ENCODE assay signal across 10 cellular contexts in the genomic region with DNA sequence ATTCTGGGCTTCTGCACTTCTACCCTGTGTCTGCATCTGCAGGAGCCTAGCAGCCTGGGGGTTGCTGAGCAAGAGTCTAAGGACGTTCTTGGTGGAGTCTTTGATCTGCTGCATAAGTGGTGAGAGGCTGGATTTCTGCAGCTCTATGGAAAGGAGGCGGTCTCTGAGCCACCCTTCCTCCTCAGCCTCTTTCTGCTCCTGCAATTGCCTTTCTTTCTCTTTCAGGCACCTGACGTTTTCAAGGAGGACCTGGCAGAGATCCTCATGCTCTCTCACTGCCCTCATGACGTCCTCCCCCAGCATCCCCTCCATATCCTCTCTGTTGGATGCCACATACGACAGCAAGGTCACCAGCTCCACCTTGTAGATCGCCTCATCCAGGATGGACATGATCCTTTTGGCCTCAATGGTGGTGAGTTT.
A peak's percentile ranks its signal among the peaks of the same experiment; 100 is the strongest.
DNase-seq lines count a peak whose midpoint lies in the region; ATAC-seq and FAIRE-seq lines count a peak whose summit lies in the region.
"Had no signal": no experiment of that assay in that cellular context is flagged by ENCODE, and none has a peak within 500 bp of the region (broad histone marks: within the 10 kb centered on the region; RNA-seq: fewer than 3 reads in every experiment).

No MANE protein-coding gene starts in this region.

- peak; percentile 5 for ATAC-seq in GM21825 (IDR thresholded peaks at IDR 0.05; ENCODE audit: unreplicated experiment)
- ATAC-seq in GM19467 (IDR thresholded peaks at IDR 0.05; ENCODE audit: unreplicated experiment) = no peak

- FAIRE-seq in RCC 7860 (lab: Jason Lieb, UNC) = no peak

- DNase-seq in GDM1 (lab: John Stamatoyannopoulos, UW) (peak; percentile 50), OCI-M1 (lab: John Stamatoyannopoulos, UW) (peak; percentile 75), islet precursor cell (peak; percentile 86), RCC 7860 (ENCODE audit: low spot score) (no peak), DMS153 treated with DMSO at 0.1 percent for 48 hours (lab: John Stamatoyannopoulos, UW; ENCODE audit: unreplicated experiment) (no peak), NCI-H2196 treated with DMSO at 0.1 percent for 48 hours (lab: John Stamatoyannopoulos, UW; ENCODE audit: unreplicated experiment) (no peak)
- DNase-seq: NCI-H187, T1000 had no signal

Comparison
In these comparisons a context has a peak if more than half of its experiments do, and no peak if none do; other contexts are left out.
1. DNase-seq: peak in GDM1 (single experiment), OCI-M1 (single experiment) and islet precursor cell (single experiment); none in RCC 7860 (single experiment), DMS153 treated with DMSO at 0.1 percent for 48 hours (single experiment) and NCI-H2196 treated with DMSO at 0.1 percent for 48 hours (single experiment).